Comparison of ENCODE assay signal across 8 cellular contexts in genomic region chr5:170597109-170597741, GRCh38.
DNase-seq lines count a peak whose midpoint lies in the region; ATAC-seq and TF ChIP-seq lines count a peak whose summit lies in the region.

No MANE protein-coding gene starts in this region.

- no peak overlapping the region for H3K4me3 ChIP-seq in Jurkat, Clone E6-1 (ENCODE audit: low read length)
- peak overlapping the region in 2 of 3 donors; percentile 10 to 39 for H3K4me3 ChIP-seq in breast epithelium
- no peak overlapping the region for H3K4me3 ChIP-seq in trophoblast cell (ENCODE audit: low read depth, low read length)
- no peak overlapping the region for H3K4me3 ChIP-seq in tibial artery

- H3K4me2 ChIP-seq in trophoblast cell (ENCODE audit: low read length): peak overlapping the region; percentile 13

- no peak overlapping the region for H2BK5ac ChIP-seq in trophoblast cell (ENCODE audit: low read depth, low read length, poor library complexity)

- H3K4me1 ChIP-seq in breast epithelium (peaks cover 0 to 7% of the 10 kb centered on the region in 2 donors), trophoblast cell (ENCODE audit: control insufficient read depth in 1 of 2, insufficient read depth in 2 of 2, low read length in 2 of 2) (peaks cover 19 to 22% of the 10 kb centered on the region in 2 experiments), tibial artery (peaks cover 0 to 6% (median 0%) of the 10 kb centered on the region in 4 donors)

- ATAC-seq in HG03342 (IDR thresholded peaks at IDR 0.05; ENCODE audit: unreplicated experiment) (no peak), GM18858 (IDR thresholded peaks at IDR 0.05; ENCODE audit: unreplicated experiment) (no peak)

- no peak overlapping the region for H3K14ac ChIP-seq in trophoblast cell (ENCODE audit: low read length)

- no peak overlapping the region for H2AFZ ChIP-seq in trophoblast cell (ENCODE audit: insufficient read depth, low read length, poor library complexity)

- H3K9ac ChIP-seq in trophoblast cell (ENCODE audit: low read length): no peak overlapping the region

- no peak overlapping the region for H2BK12ac ChIP-seq in trophoblast cell (ENCODE audit: low read length)

- intact Hi-C loops in breast epithelium (cut with DNase I; ENCODE audit: low total_unique reads): no loop called here
- intact Hi-C loops in tibial artery (cut with DNase I; ENCODE audit: low total_unique reads): no loop called here

- H4K8ac ChIP-seq in trophoblast cell (ENCODE audit: low read depth, low read length): no peak overlapping the region

- H3K9me3 ChIP-seq in breast epithelium (no peaks in the 10 kb centered on the region), trophoblast cell (ENCODE audit: insufficient read depth, low read depth, low read length) (no peaks in the 10 kb centered on the region), tibial artery (no peaks in the 10 kb centered on the region)

- H3K23ac ChIP-seq in trophoblast cell (ENCODE audit: low read length): no peak overlapping the region

- H4K91ac ChIP-seq in trophoblast cell (ENCODE audit: low read depth, low read length): no peak overlapping the region

- TF ChIP-seq POLR2A in breast epithelium (IDR thresholded peaks at IDR 0.05): no peak

- WGBS in trophoblast cell (ENCODE audit: extremely low coverage, insufficient coverage, insufficient read length): no CpG with 5 or more reads among the region's 9 CpGs

- no peaks in the 10 kb centered on the region for H3K27me3 ChIP-seq in breast epithelium
- H3K27me3 ChIP-seq in trophoblast cell (ENCODE audit: insufficient read depth, low read length): no peaks in the 10 kb centered on the region
- H3K27me3 ChIP-seq in tibial artery: peaks cover 0 to 19% of the 10 kb centered on the region in 2 donors

- H3K18ac ChIP-seq in trophoblast cell (ENCODE audit: low read length): no peak overlapping the region

- H2AK5ac ChIP-seq in trophoblast cell (ENCODE audit: low read length): no peak overlapping the region

- H3K36me3 ChIP-seq in breast epithelium (no peaks in the 10 kb centered on the region), trophoblast cell (ENCODE audit: control insufficient read depth in 1 of 2, insufficient read depth in 2 of 2, low read length in 2 of 2) (no peaks in the 10 kb centered on the region), tibial artery (no peaks in the 10 kb centered on the region)

- no peak overlapping the region for H3K4ac ChIP-seq in trophoblast cell (ENCODE audit: low read depth, low read length)

- H2BK120ac ChIP-seq in trophoblast cell (ENCODE audit: insufficient read depth, low read length, poor library complexity): no peak overlapping the region

- H3K27ac ChIP-seq in breast epithelium (peak overlapping the region in 1 of 2 donors; percentile 32), trophoblast cell (ENCODE audit: low read depth, low read length) (peak overlapping the region; percentile 3), tibial artery (no peak overlapping the region)

- H4K12ac ChIP-seq in trophoblast cell (ENCODE audit: low read depth, low read length): no peak overlapping the region

- H3K79me1 ChIP-seq in trophoblast cell (ENCODE audit: low read length): no peaks in the 10 kb centered on the region

- H3K79me2 ChIP-seq in trophoblast cell (ENCODE audit: control insufficient read depth, insufficient read depth, low read length, poor library complexity): no peaks in the 10 kb centered on the region

- TF ChIP-seq CTCF in breast epithelium (IDR thresholded peaks at IDR 0.05) (no peak), tibial artery (IDR thresholded peaks at IDR 0.05) (no peak)

- peak; percentile 73 for DNase-seq in GM04504 (ENCODE audit: low read depth)
- DNase-seq in Jurkat, Clone E6-1 (ENCODE audit: low read depth, low spot score): peak; percentile 19
- DNase-seq in breast epithelium (ENCODE audit: low spot score in 2 of 2): no peak
- DNase-seq in trophoblast cell: peak; percentile 61 to 76
- no peak for DNase-seq in NCI-H510A (lab: John Stamatoyannopoulos, UW)
- no peak for DNase-seq in tibial artery

Comparison
In these comparisons a context has a peak if more than half of its experiments do, and no peak if none do; other contexts are left out.
1. DNase-seq: peak in GM04504 (single experiment), Jurkat, Clone E6-1 (single experiment) and trophoblast cell (2 of 2); none in breast epithelium (0 of 2), NCI-H510A (single experiment) and tibial artery (0 of 2).
2. H3K4me3 ChIP-seq: peak in breast epithelium (2 of 3); none in Jurkat, Clone E6-1 (single experiment), trophoblast cell (single experiment) and tibial artery (0 of 2).